In genomic region chr7:100836812-100837098, GRCh38 we compare ENCODE assay signal across 8 cellular contexts. TPM values are rescaled to one million over a fixed set of nuclear protein-coding genes. Genes with fewer than 3 reads are reported as not detected.
A peak's percentile ranks its signal among the peaks of the same experiment; 100 is the strongest.
DNase-seq lines count a peak whose midpoint lies in the region; ATAC-seq and TF ChIP-seq lines count a peak whose summit lies in the region.

No MANE protein-coding gene starts in this region.

- TF ChIP-seq EP300 in sigmoid colon (IDR thresholded peaks at IDR 0.05): no peak

- H3K9me3 ChIP-seq in sigmoid colon: no peaks in the 10 kb centered on the region

- DNase-seq in GM12865 (ENCODE audit: low read depth) (no peak), foreskin fibroblast (no peak), sigmoid colon (no peak), SIG-M5 (lab: John Stamatoyannopoulos, UW) (no peak), NCI-H128 (lab: John Stamatoyannopoulos, UW; ENCODE audit: unreplicated experiment) (no peak), hippocampal formation (lab: John Stamatoyannopoulos, UW) (no peak)

- H3K4me1 ChIP-seq in sigmoid colon: peaks cover 0 to 16% (median 8%) of the 10 kb centered on the region in 4 donors

- intact Hi-C loops in sigmoid colon (cut with DNase I): no loop called here

- no peak for TF ChIP-seq POLR2A in sigmoid colon (IDR thresholded peaks at IDR 0.05)

- no peak for ATAC-seq in HG03354 (IDR thresholded peaks at IDR 0.05; ENCODE audit: poor library complexity, severe bottlenecking, unreplicated experiment)

- no peaks in the 10 kb centered on the region for H3K36me3 ChIP-seq in sigmoid colon

- TF ChIP-seq CTCF in GM12865 (IDR thresholded peaks at IDR 0.05; ENCODE audit: insufficient read depth, low read depth, low read length, missing control alignments) (no peak), WI38 (IDR thresholded peaks at IDR 0.05; ENCODE audit: low read depth, low read length) (no peak), foreskin fibroblast (IDR thresholded peaks at IDR 0.05; ENCODE audit: low read depth, low read length) (no peak), sigmoid colon (IDR thresholded peaks at IDR 0.05) (no peak)

- no peaks in the 10 kb centered on the region for H3K27me3 ChIP-seq in sigmoid colon

- peak overlapping the region; percentile 72 to 88 (median 81) for H3K27ac ChIP-seq in sigmoid colon

- H3K4me3 ChIP-seq in GM12865 (ENCODE audit: low read depth, low read length): peak overlapping the region; percentile 68
- H3K4me3 ChIP-seq in WI38 (ENCODE audit: low read depth, low read length): peak overlapping the region; percentile 40
- peak overlapping the region; percentile 24 to 42 for H3K4me3 ChIP-seq in foreskin fibroblast (ENCODE audit: low read depth in 1 of 2, low read length in 2 of 2)
- H3K4me3 ChIP-seq in sigmoid colon: peak overlapping the region in 3 of 4 donors; percentile 36 to 45 (median 42)

- 15 to 44% methylated on average over 6 of the region's 6 CpGs for WGBS in sigmoid colon, 2 donors

RNA-seq across cellular contexts. Expression of gene EPHB4, which starts 9.4 kb away (rescaled TPM):
- total RNA-seq in sigmoid colon: 10 to 100 TPM; 23.9 to 35.5 (median 29.3) TPM
- polyA plus RNA-seq in sigmoid colon: 10 to 100 TPM in 2 of 3 donors, 1 to 10 TPM in 1; 5.1 to 29.1 (median 10.2) TPM

RNA-seq across cellular contexts. Expression of gene SLC12A9, which starts 15.8 kb away (rescaled TPM):
- total RNA-seq in sigmoid colon: 10 to 100 TPM; 10.4 to 17.9 (median 14.8) TPM
- 10 to 100 TPM in 1 of 3 donors, 1 to 10 TPM in 2; 2.5 to 34.2 (median 4.2) TPM for polyA plus RNA-seq in sigmoid colon

RNA-seq across cellular contexts. Expression of gene TRIP6, which starts 30.4 kb away (rescaled TPM):
- 10 to 100 TPM; 37.8 to 79.7 (median 51.1) TPM for total RNA-seq in sigmoid colon
- polyA plus RNA-seq in sigmoid colon: 10 to 100 TPM; 12.0 to 45.9 (median 18.0) TPM

RNA-seq across cellular contexts. Expression of gene SRRT, which starts 38.1 kb away (rescaled TPM):
- total RNA-seq in sigmoid colon: 10 to 100 TPM; 42.1 to 64.3 (median 51.4) TPM
- polyA plus RNA-seq in sigmoid colon: 100 to 1,000 TPM in 1 of 3 donors, 10 to 100 TPM in 2; 31.8 to 106 (median 38.6) TPM

RNA-seq across cellular contexts. Expression of gene UFSP1, which starts 52.8 kb away (rescaled TPM):
- total RNA-seq in sigmoid colon: 1 to 10 TPM; 2.4 to 7.1 (median 3.1) TPM
- 1 to 10 TPM; 1.8 to 5.3 (median 1.8) TPM for polyA plus RNA-seq in sigmoid colon
